ENCODE assay signal across 8 cellular contexts in the genomic region with DNA sequence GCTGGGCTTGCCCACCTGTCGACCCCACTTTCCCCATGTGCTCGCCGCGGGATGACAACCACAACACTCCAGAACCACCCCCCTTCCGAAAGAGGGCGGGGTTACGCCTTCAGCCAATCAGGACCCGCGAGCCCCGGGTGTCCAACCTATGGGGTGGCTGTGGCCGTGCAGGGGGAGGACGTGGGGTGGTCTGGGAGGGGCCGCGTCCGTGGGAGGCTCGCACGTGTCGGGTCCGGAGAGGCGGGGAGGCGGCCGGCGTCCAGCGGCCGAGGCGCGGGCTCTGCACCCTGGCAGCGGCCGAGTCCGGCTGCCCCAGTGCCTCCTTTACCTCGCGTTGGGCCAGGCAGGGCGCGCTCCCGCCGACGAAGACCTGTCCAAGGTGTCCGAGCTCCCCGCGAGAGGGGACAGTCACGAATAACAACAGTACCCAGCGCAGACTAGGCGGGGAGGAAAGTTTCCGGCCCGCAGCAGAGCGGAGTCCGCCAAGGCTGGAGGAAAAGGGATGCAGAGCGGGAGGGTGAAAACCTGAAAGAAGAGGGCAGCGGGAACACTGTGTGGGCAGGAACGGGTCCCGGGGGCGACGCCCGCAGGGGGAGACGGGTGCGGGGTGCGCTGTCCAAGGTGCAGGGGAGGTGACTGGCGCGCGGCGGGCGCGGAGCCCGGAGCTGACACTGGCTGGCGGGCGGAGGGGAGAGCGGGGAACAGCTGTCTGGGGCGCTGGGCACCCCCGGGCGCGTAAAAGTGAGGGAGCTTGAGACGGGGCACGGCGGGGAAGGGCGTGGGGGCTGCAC. TPM values are rescaled to one million over a fixed set of nuclear protein-coding genes. Genes with fewer than 3 reads are reported as not detected.
DNase-seq lines count a peak whose midpoint lies in the region; ATAC-seq and TF ChIP-seq lines count a peak whose summit lies in the region.

No MANE protein-coding gene starts in this region.

- H3K4me1 ChIP-seq in CD4-positive, alpha-beta memory T cell (ENCODE audit: insufficient read depth, low read length) = peaks cover 6% of the 10 kb centered on the region
- H3K4me1 ChIP-seq in HEK293 (ENCODE audit: control insufficient read depth, insufficient read depth, low read length) (peaks cover 10% of the 10 kb centered on the region), sigmoid colon (peaks cover 0 to 38% (median 22%) of the 10 kb centered on the region in 4 donors)

- POLR2A ChIA-PET in CD4-positive, alpha-beta memory T cell (lab: Charles Lee; ENCODE audit: partially characterized antibody) = no interaction called here
- POLR2A ChIA-PET in HEK293 (lab: Yijun Ruan, JAX) = no interaction called here
- POLR2A ChIA-PET in RWPE1 (lab: Yijun Ruan, JAX; ENCODE audit: low non-redundant PET) = no interaction called here

- no peaks in the 10 kb centered on the region for H3K36me3 ChIP-seq in CD4-positive, alpha-beta memory T cell (ENCODE audit: insufficient read depth, low read length)
- H3K36me3 ChIP-seq in HEK293 (ENCODE audit: control insufficient read depth in 2 of 2, insufficient read depth in 1 of 2, low read length in 2 of 2) (no peaks in the 10 kb centered on the region), sigmoid colon (no peaks in the 10 kb centered on the region)

- CTCF ChIA-PET in CD4-positive, alpha-beta memory T cell (lab: Charles Lee; ENCODE audit: partially characterized antibody) = no interaction called here
- CTCF ChIA-PET in HEK293 (lab: Yijun Ruan, JAX) (interaction anchor here (0.5 kb wide), 1 partner anchor 45 kb away, joined by 3 read pairs; no protein-coding TSS in a partner anchor), RWPE1 (lab: Yijun Ruan, JAX) (no interaction called here)

- peaks cover 0 to 2% (median 0%) of the 10 kb centered on the region in 8 donors for H3K9me3 Mint-ChIP-seq in CD4-positive, alpha-beta memory T cell

- H3K27ac ChIP-seq in CD4-positive, alpha-beta memory T cell (ENCODE audit: low read depth, low read length) = no peak overlapping the region
- H3K27ac ChIP-seq in HEK293 (ENCODE audit: extremely low read depth, low read depth, low read length) (peak overlapping the region; percentile 79; the same call in 1 of the 2 replicates), RWPE1 (no peak overlapping the region), caudate nucleus (ENCODE audit: low read depth, low read length) (peak overlapping the region; percentile 83), sigmoid colon (peak overlapping the region; percentile 89 to 93 (median 92))

- no peaks in the 10 kb centered on the region for H3K9me3 ChIP-seq in CD4-positive, alpha-beta memory T cell (ENCODE audit: control insufficient read depth in 1 of 2, low read length in 2 of 2)
- H3K9me3 ChIP-seq in HEK293 (ENCODE audit: control insufficient read depth, insufficient read depth, low read depth, low read length) = no peaks in the 10 kb centered on the region
- H3K9me3 ChIP-seq in sigmoid colon = no peaks in the 10 kb centered on the region

- no peak for TF ChIP-seq POLR2A in sigmoid colon (IDR thresholded peaks at IDR 0.05)

- intact Hi-C loops in CD4-positive, alpha-beta memory T cell (cut with micrococcal nuclease) = loop anchor here (5.0 kb wide), 1 partner anchor 91 kb away; the partner anchor contains the start of genes CCDC122 and LACC1
- intact Hi-C loops in sigmoid colon (cut with DNase I) = loop anchor here (2.0 to 5.0 kb wide), 8 partner anchors 104 to 483 kb away; no protein-coding TSS in a partner anchor

- H3K27ac Mint-ChIP-seq in CD4-positive, alpha-beta memory T cell = peak overlapping the region in 1 of 7 donors; percentile 74

- no peak for TF ChIP-seq CTCF in HEK293 (tag by site-specific recombination; IDR thresholded peaks at IDR 0.05)
- TF ChIP-seq CTCF in RWPE1 (conservative IDR thresholded peaks at IDR 0.05; ENCODE audit: low read depth) = no peak
- TF ChIP-seq CTCF in sigmoid colon (IDR thresholded peaks at IDR 0.05) = no peak

- peaks cover 28% of the 10 kb centered on the region in 2 donors for H3K27me3 Mint-ChIP-seq in CD4-positive, alpha-beta memory T cell

- ATAC-seq in HG03469 (IDR thresholded peaks at IDR 0.05; ENCODE audit: unreplicated experiment) (no peak), GM18907 (IDR thresholded peaks at IDR 0.05; ENCODE audit: unreplicated experiment) (no peak)

- DNase-seq in CD4-positive, alpha-beta memory T cell = peak in 2 of 5 donors; percentile 11 to 32
- DNase-seq in RWPE1 (ENCODE audit: low spot score) (peak; percentile 78), caudate nucleus (lab: John Stamatoyannopoulos, UW) (peak in 60 of 61 donors; percentile 33 to 95 (median 86)), iPS-NIHi11 (ENCODE audit: low spot score) (peak; percentile 81), sigmoid colon (peak; percentile 96)

- H3K4me3 Mint-ChIP-seq in CD4-positive, alpha-beta memory T cell = peak overlapping the region; percentile 68 to 89 (median 80)

- H3K4me3 ChIP-seq in CD4-positive, alpha-beta memory T cell (ENCODE audit: low read length in 2 of 2) = no peak overlapping the region
- H3K4me3 ChIP-seq in HEK293 (ENCODE audit: low read depth, low read length) = peak overlapping the region; percentile 55
- peak overlapping the region; percentile 79 to 89 (median 82) for H3K4me3 ChIP-seq in sigmoid colon

- H3K36me3 Mint-ChIP-seq in CD4-positive, alpha-beta memory T cell = no peaks in the 10 kb centered on the region

- peaks cover 6 to 16% (median 13%) of the 10 kb centered on the region in 4 donors for H3K4me1 Mint-ChIP-seq in CD4-positive, alpha-beta memory T cell

- H3K27me3 ChIP-seq in CD4-positive, alpha-beta memory T cell (ENCODE audit: insufficient read depth, low read length) = peaks cover 4% of the 10 kb centered on the region
- no peaks in the 10 kb centered on the region for H3K27me3 ChIP-seq in sigmoid colon

- 1% methylated on average over 75 of the region's 75 CpGs for WGBS in sigmoid colon, 2 donors

- no peak for TF ChIP-seq EP300 in sigmoid colon (IDR thresholded peaks at IDR 0.05)

TF ChIP-seq in HEK293, 187 proteins besides CTCF, POLR2A, EP300 and RAD21 (continues in another document):
- TF ChIP-seq ZNF221 (tag by site-specific recombination; IDR thresholded peaks at IDR 0.05; ENCODE audit: borderline replicate concordance) (no peak), ZBTB20 (tag by site-specific recombination; IDR thresholded peaks at IDR 0.05) (no peak), ZNF645 (tag by site-specific recombination; IDR thresholded peaks at IDR 0.05) (no peak), ZBTB8A (tag by site-specific recombination; IDR thresholded peaks at IDR 0.05) (peak; percentile 92), HOXA7 (CRISPR knock-in tag; IDR thresholded peaks at IDR 0.05; ENCODE audit: borderline replicate concordance) (no peak), KLF1 (tag by site-specific recombination; IDR thresholded peaks at IDR 0.05) (no peak), ZBTB49 (tag by site-specific recombination; IDR thresholded peaks at IDR 0.05; ENCODE audit: low read depth) (no peak), ZNF626 (tag by site-specific recombination; IDR thresholded peaks at IDR 0.05) (no peak), ZNF416 (tag by site-specific recombination; IDR thresholded peaks at IDR 0.05) (no peak), ZNF747 (tag by site-specific recombination; IDR thresholded peaks at IDR 0.05) (no peak), ZNF600 (tag by site-specific recombination; IDR thresholded peaks at IDR 0.05) (peak; percentile 86), PBX3 (CRISPR knock-in tag; IDR thresholded peaks at IDR 0.05) (no peak), MYNN (tag by site-specific recombination; IDR thresholded peaks at IDR 0.05; ENCODE audit: borderline replicate concordance) (no peak)

RNA-seq across cellular contexts. Expression of gene ENOX1, which starts 0.9 kb away (rescaled TPM):
- total RNA-seq in CD4-positive, alpha-beta memory T cell = not detected
- polyA plus RNA-seq in CD4-positive, alpha-beta memory T cell = not detected
- total RNA-seq in sigmoid colon = 10 to 100 TPM; 11.1 to 20.2 (median 15.0) TPM
- 1 to 10 TPM in 2 of 3 donors, under 1 TPM in 1; 0.23 to 1.5 (median 1.2) TPM for polyA plus RNA-seq in sigmoid colon

Comparison
In these comparisons a context has a peak if more than half of its experiments do, and no peak if none do; other contexts are left out.
1. H3K27ac ChIP-seq: peak in HEK293 (single experiment), caudate nucleus (single experiment) and sigmoid colon (4 of 4); none in CD4-positive, alpha-beta memory T cell (single experiment) and RWPE1 (single experiment).
2. H3K4me3 ChIP-seq: peak in HEK293 (single experiment) and sigmoid colon (4 of 4); none in CD4-positive, alpha-beta memory T cell (0 of 2).
3. RNA of gene ENOX1, which starts 0.9 kb away (total RNA-seq): 11.1 to 20.2 TPM in sigmoid colon; not detected in CD4-positive, alpha-beta memory T cell; every median in the first group is over 10 times any median in the second.